In the genomic region with DNA sequence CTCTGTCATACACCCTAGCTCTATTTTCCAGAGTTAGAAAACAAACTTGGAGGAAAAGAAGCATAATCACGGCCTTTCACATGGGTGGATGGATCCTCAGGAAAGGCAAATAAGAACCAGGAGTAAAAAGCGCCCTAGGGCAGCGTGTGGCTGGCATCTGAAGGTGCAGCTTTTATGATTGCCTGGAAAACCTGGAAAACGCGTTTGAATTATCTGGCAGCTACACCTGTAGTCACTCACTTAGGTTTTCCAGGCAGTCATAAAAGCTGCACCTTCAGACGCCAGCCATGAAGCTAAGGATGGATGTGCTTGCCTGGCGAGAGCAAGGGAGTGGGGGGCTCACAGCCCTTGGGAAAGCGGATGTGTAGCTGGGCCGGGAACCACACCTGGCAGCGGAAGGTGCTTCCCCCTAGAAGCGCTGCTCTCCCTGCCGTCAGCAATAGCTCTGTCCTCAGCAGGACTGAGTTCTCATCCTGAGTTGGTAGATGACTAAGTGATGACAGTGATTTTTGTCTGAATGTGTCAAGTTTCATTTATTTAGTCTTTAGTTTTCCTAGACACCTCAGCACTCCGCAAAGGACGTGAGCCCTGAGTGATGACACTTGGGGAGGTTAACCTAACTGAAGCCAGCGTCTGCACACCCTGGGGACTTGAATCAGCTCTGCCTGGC, we compare ENCODE assay signal across 19 cellular contexts.
DNase-seq lines count a peak whose midpoint lies in the region; ATAC-seq, FAIRE-seq and TF ChIP-seq lines count a peak whose summit lies in the region.
"Had no signal": no experiment of that assay in that cellular context is flagged by ENCODE, and none has a peak within 500 bp of the region (broad histone marks: within the 10 kb centered on the region; RNA-seq: fewer than 3 reads in every experiment).

No MANE protein-coding gene starts in this region.

- no peak overlapping the region for H3K56ac ChIP-seq in mesendoderm (ENCODE audit: low read length)

- TF ChIP-seq CTCF in astrocyte (IDR thresholded peaks at IDR 0.05; ENCODE audit: insufficient read depth, low read depth, low read length) = no peak

- H2BK120ac ChIP-seq in mesendoderm (ENCODE audit: low read depth, low read length) = no peak overlapping the region

- no peaks in the 10 kb centered on the region for H3K79me1 ChIP-seq in mesendoderm (ENCODE audit: low read length)

- peak; percentile 48 for DNase-seq in ELF-1 (ENCODE audit: low read depth, low spot score)
- DNase-seq in HT1080 (ENCODE audit: low read depth) = peak; percentile 92
- DNase-seq in astrocyte (ENCODE audit: low read depth) = no peak
- DNase-seq in mesendoderm = peak; percentile 39
- DNase-seq in stimulated activated CD4-positive, alpha-beta T cell treated with anti-CD3 and anti-CD28 coated beads, Interleukin-12 subunit alpha, Interleukin-12 subunit beta, amount 100 ng/mL, for 4 hours = no peak
- DNase-seq in T-helper 9 cell = no peak
- DNase-seq: activated CD4-positive, alpha-beta T cell treated with anti-CD3 and anti-CD28 coated beads for 4 hours; activated naive CD4-positive, alpha-beta T cell; HFFc6; midbrain; stimulated activated CD4-positive, alpha-beta T cell treated with anti-CD3 and anti-CD28 coated beads, Interleukin-4, amount 100 ng/mL, for 24 hours; stimulated activated CD8-positive, alpha-beta memory T cell treated with anti-CD3 and anti-CD28 coated beads, Interleukin-4, amount 100 ng/mL, for 48 hours; T1000 had no signal

- H3K27me3 Mint-ChIP-seq in astrocyte (ENCODE audit: low read depth, unreplicated experiment) = no peaks in the 10 kb centered on the region

- no peak for FAIRE-seq in astrocyte (lab: Jason Lieb, UNC)
- FAIRE-seq: GM19239 had no signal

- H3K23ac ChIP-seq in mesendoderm (ENCODE audit: low read length) = no peak overlapping the region

- no peak overlapping the region for H2AFZ ChIP-seq in astrocyte (ENCODE audit: low read depth, low read length)

- H3K4me1 ChIP-seq in astrocyte (ENCODE audit: insufficient read depth, low read length) = peaks cover 12% of the 10 kb centered on the region
- H3K4me1 ChIP-seq in mesendoderm (ENCODE audit: control insufficient read depth, low read depth, low read length) = no peaks in the 10 kb centered on the region
- H3K4me1 ChIP-seq: ascending aorta had no signal

- H3K27me3 ChIP-seq in astrocyte (ENCODE audit: insufficient read depth, low read length) (no peaks in the 10 kb centered on the region), mesendoderm (ENCODE audit: insufficient read depth, low read length, poor library complexity) (no peaks in the 10 kb centered on the region)
- H3K27me3 ChIP-seq: ascending aorta, BLaER1 had no signal

- H2AK5ac ChIP-seq in mesendoderm (ENCODE audit: low read length) = no peak overlapping the region

- H3K27ac ChIP-seq in astrocyte (ENCODE audit: low read depth, low read length) (no peak overlapping the region), mesendoderm (ENCODE audit: low read depth, low read length) (no peak overlapping the region)
- H3K27ac ChIP-seq: ascending aorta, BLaER1 had no signal

- H3K36me3 Mint-ChIP-seq in astrocyte (ENCODE audit: low read depth, unreplicated experiment) = no peaks in the 10 kb centered on the region

- no peak overlapping the region for H3K4me3 Mint-ChIP-seq in astrocyte (ENCODE audit: unreplicated experiment)
- H3K4me3 Mint-ChIP-seq: HFFc6 had no signal

- H4K8ac ChIP-seq in mesendoderm (ENCODE audit: low read depth, low read length) = no peak overlapping the region

- no peak overlapping the region for H2BK15ac ChIP-seq in mesendoderm (replicated peaks; ENCODE audit: low read depth)

- H3K4me2 ChIP-seq in astrocyte (ENCODE audit: low read length) (peak overlapping the region; percentile 63), mesendoderm (ENCODE audit: low read length) (no peak overlapping the region)
- H3K4me2 ChIP-seq: BLaER1 had no signal

- H4K5ac ChIP-seq in mesendoderm (ENCODE audit: low read length) = no peak overlapping the region

- H3K9me3 ChIP-seq in astrocyte (ENCODE audit: insufficient read depth, low read depth, low read length) = no peaks in the 10 kb centered on the region
- H3K9me3 ChIP-seq: ascending aorta, BLaER1 had no signal

- no peaks in the 10 kb centered on the region for H3K9me3 Mint-ChIP-seq in astrocyte (ENCODE audit: unreplicated experiment)

- H3K18ac ChIP-seq in mesendoderm (ENCODE audit: low read length) = no peak overlapping the region

- ATAC-seq in GM18498 (IDR thresholded peaks at IDR 0.05; ENCODE audit: unreplicated experiment) = no peak
- ATAC-seq: esophagus mucosa, sciatic nerve had no signal

- H3K36me3 ChIP-seq in astrocyte (ENCODE audit: insufficient read depth, low read length) (no peaks in the 10 kb centered on the region), mesendoderm (ENCODE audit: control insufficient read depth, insufficient read depth, low read length) (no peaks in the 10 kb centered on the region)
- H3K36me3 ChIP-seq: ascending aorta, BLaER1 had no signal

- H3K4ac ChIP-seq in mesendoderm (ENCODE audit: low read depth, low read length) = no peak overlapping the region

- peak overlapping the region; percentile 24 for H3K9ac ChIP-seq in astrocyte (ENCODE audit: low read length)
- no peak overlapping the region for H3K9ac ChIP-seq in mesendoderm (ENCODE audit: low read length)
- H3K9ac ChIP-seq: BLaER1 had no signal

- H3K79me2 ChIP-seq in astrocyte (ENCODE audit: insufficient read depth, low read length) (no peaks in the 10 kb centered on the region), mesendoderm (ENCODE audit: control insufficient read depth, insufficient read depth, low read length) (no peaks in the 10 kb centered on the region)

- no CpG with 5 or more reads among the region's 15 CpGs for WGBS in mesendoderm (ENCODE audit: extremely low coverage, insufficient coverage, low lambda C conversion rate)

- no peaks in the 10 kb centered on the region for H3K4me1 Mint-ChIP-seq in astrocyte (ENCODE audit: low read depth, unreplicated experiment)

- H3K27ac Mint-ChIP-seq in astrocyte (ENCODE audit: unreplicated experiment) = peak overlapping the region; percentile 16
- H3K27ac Mint-ChIP-seq: HFFc6 had no signal

- H3K4me3 ChIP-seq in astrocyte (ENCODE audit: insufficient read depth, low read depth, low read length) = no peak overlapping the region
- H3K4me3 ChIP-seq in mesendoderm (ENCODE audit: low read length) = no peak overlapping the region
- H3K4me3 ChIP-seq: ascending aorta, BLaER1 had no signal

- H4K20me1 ChIP-seq in astrocyte (ENCODE audit: insufficient read depth, low read length) = no peaks in the 10 kb centered on the region
- H4K20me1 ChIP-seq: BLaER1 had no signal

- H2BK5ac ChIP-seq in mesendoderm (ENCODE audit: low read length) = no peak overlapping the region

Comparison
In these comparisons a context has a peak if more than half of its experiments do, and no peak if none do; other contexts are left out.
1. DNase-seq: peak in ELF-1 (single experiment), HT1080 (single experiment) and mesendoderm (single experiment); none in astrocyte (single experiment), stimulated activated CD4-positive, alpha-beta T cell treated with anti-CD3 and anti-CD28 coated beads, Interleukin-12 subunit alpha, Interleukin-12 subunit beta, amount 100 ng/mL, for 4 hours (single experiment) and T-helper 9 cell (single experiment).